In the genomic region with DNA sequence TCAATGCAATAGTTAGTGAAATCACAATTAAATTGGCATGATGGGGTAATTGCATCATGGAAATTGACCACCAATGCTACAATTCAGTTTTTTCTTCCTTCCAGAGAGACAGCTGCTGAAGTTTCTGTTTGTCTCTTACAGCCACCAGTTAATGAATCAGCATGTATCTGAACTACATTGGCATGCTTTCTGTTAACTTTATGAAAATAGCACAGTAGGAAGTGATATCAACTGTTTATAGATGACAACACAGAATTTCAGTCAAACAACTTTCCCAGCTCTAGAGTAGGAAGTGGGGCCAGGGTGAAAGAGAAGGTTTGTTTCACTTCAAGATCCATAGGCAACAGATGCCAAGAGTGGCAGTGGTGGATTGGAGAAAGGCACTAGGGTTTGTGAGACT, we compare ENCODE assay signal across 19 cellular contexts.
"Had no signal": no experiment of that assay in that cellular context is flagged by ENCODE, and none has a peak within 500 bp of the region (broad histone marks: within the 10 kb centered on the region; RNA-seq: fewer than 3 reads in every experiment).

No MANE protein-coding gene starts in this region.

- H3K4me3 ChIP-seq: coronary artery, esophagus squamous epithelium, heart right ventricle, ovary, prostate gland, right atrium auricular region, spleen, thoracic aorta had no signal

- ATAC-seq: heart right ventricle, left colon, WTC11 had no signal

- H3K27me3 ChIP-seq: esophagus squamous epithelium, heart right ventricle, neutrophil, ovary, right atrium auricular region, spleen had no signal

- H3K9me3 ChIP-seq: esophagus squamous epithelium, heart right ventricle, neutrophil, ovary, prostate gland, right atrium auricular region, spleen, thoracic aorta had no signal

- DNase-seq: activated CD4-positive, alpha-beta T cell treated with anti-CD3 and anti-CD28 coated beads, Interleukin-2, amount 50 U/mL, for 4 hours; activated naive CD4-positive, alpha-beta T cell treated with Interleukin-2 at 50 U/mL for 16 hours; activated naive CD8-positive, alpha-beta T cell treated with anti-CD3 and anti-CD28 coated beads for 36 hours; activated T-cell treated with anti-CD3 and anti-CD28 coated beads, Interleukin-2, amount 50 U/mL, for 48 hours; endodermal cell; esophagus squamous epithelium; heart right ventricle; islet precursor cell; left colon; ovary; spleen; stimulated activated CD4-positive, alpha-beta T cell treated with anti-CD3 and anti-CD28 coated beads, Interleukin-4, amount 100 ng/mL, for 1 hour; stimulated activated naive CD4-positive, alpha-beta T cell had no signal

- H3K36me3 ChIP-seq: esophagus squamous epithelium, heart right ventricle, neutrophil, ovary, prostate gland, right atrium auricular region, spleen, thoracic aorta had no signal

- H3K4me1 ChIP-seq: esophagus squamous epithelium, heart right ventricle, prostate gland, right atrium auricular region, spleen had no signal

- H3K27ac ChIP-seq: coronary artery, esophagus squamous epithelium, heart right ventricle, neutrophil, ovary, prostate gland, right atrium auricular region, spleen, thoracic aorta had no signal
